2 cellular contexts compared by ENCODE assay signal in genomic region chr2:83142934-83143333, GRCh38.
TF ChIP-seq lines count a peak whose summit lies in the region.

No MANE protein-coding gene starts in this region.

TF ChIP-seq in HepG2, 621 proteins besides CTCF, POLR2A, EP300 and RAD21:
- no peak for TF ChIP-seq ARID4A (CRISPR knock-in tag; IDR thresholded peaks at IDR 0.05; ENCODE audit: borderline replicate concordance)
- no peak for TF ChIP-seq ZNF878 (CRISPR knock-in tag; IDR thresholded peaks at IDR 0.05)
- TF ChIP-seq ZFP62 (CRISPR knock-in tag; IDR thresholded peaks at IDR 0.05), result no peak
- TF ChIP-seq SAFB2 (CRISPR knock-in tag; IDR thresholded peaks at IDR 0.05; ENCODE audit: borderline replicate concordance, low read depth), result no peak
- TF ChIP-seq HIVEP1 (CRISPR knock-in tag; IDR thresholded peaks at IDR 0.05), result no peak
- no peak for TF ChIP-seq PAF1 (CRISPR knock-in tag; IDR thresholded peaks at IDR 0.05)
- TF ChIP-seq CEBPB (IDR thresholded peaks at IDR 0.05; ENCODE audit: borderline replicate concordance, low read depth, low read length), result 0 out of 2 replicates have a peak, but pooled peaks have one; percentile 21
- peak; percentile 78 to 88 for TF ChIP-seq MAFK (conservative IDR thresholded peaks at IDR 0.05 in 1 of 2, IDR thresholded peaks at IDR 0.05 in 1 of 2; ENCODE audit: low read length in 2 of 2)
- TF ChIP-seq ZNF34 (CRISPR knock-in tag; IDR thresholded peaks at IDR 0.05; ENCODE audit: borderline replicate concordance), result no peak
- TF ChIP-seq ZNF382 (CRISPR knock-in tag; IDR thresholded peaks at IDR 0.05; ENCODE audit: borderline replicate concordance), result no peak
- TF ChIP-seq LRRFIP1 (CRISPR knock-in tag; conservative IDR thresholded peaks at IDR 0.05), result no peak
- TF ChIP-seq REXO4 (CRISPR knock-in tag; IDR thresholded peaks at IDR 0.05; ENCODE audit: borderline replicate concordance), result no peak
- TF ChIP-seq PCBP1 (IDR thresholded peaks at IDR 0.05; ENCODE audit: borderline replicate concordance, low read depth, low read length), result no peak
- peak; percentile 77 for TF ChIP-seq MAFF (IDR thresholded peaks at IDR 0.05; ENCODE audit: low read depth, low read length)
- no peak for TF ChIP-seq JUND (CRISPR knock-in tag; IDR thresholded peaks at IDR 0.05)
- TF ChIP-seq ZKSCAN8 (CRISPR knock-in tag; IDR thresholded peaks at IDR 0.05; ENCODE audit: borderline replicate concordance), result no peak
- no peak for TF ChIP-seq NCOA2 (CRISPR knock-in tag; IDR thresholded peaks at IDR 0.05)
- no peak for TF ChIP-seq PAXIP1 (CRISPR knock-in tag; conservative IDR thresholded peaks at IDR 0.05)
- TF ChIP-seq MTA1 (CRISPR knock-in tag; IDR thresholded peaks at IDR 0.05; ENCODE audit: borderline replicate concordance), result no peak

TF ChIP-seq in IMR-90, 13 proteins besides CTCF, POLR2A, EP300 and RAD21 (continued from another document):
- TF ChIP-seq USF2 (IDR thresholded peaks at IDR 0.05; ENCODE audit: low read depth, low read length) (no peak), MAZ (IDR thresholded peaks at IDR 0.05; ENCODE audit: borderline replicate concordance, low read depth, low read length) (no peak), RFX5 (IDR thresholded peaks at IDR 0.05; ENCODE audit: low read depth, low read length) (no peak), CEBPB (IDR thresholded peaks at IDR 0.05; ENCODE audit: low read depth, low read length) (no peak)
